In genomic region chr3:71339049-71339448, GRCh38 we compare ENCODE assay signal across 19 cellular contexts.
"Had no signal": no experiment of that assay in that cellular context is flagged by ENCODE, and none has a peak within 500 bp of the region (broad histone marks: within the 10 kb centered on the region; RNA-seq: fewer than 3 reads in every experiment).

No MANE protein-coding gene starts in this region.

- H3K4me3 Mint-ChIP-seq: activated T-helper 1 cell treated with anti-CD3 and anti-CD28 coated beads, Interleukin-12 subunit alpha, Interleukin-12 subunit beta, Interleukin-2, Interleukin-4 antibody, amounts not matched to agents 30 ng/mL and 10 ng/mL and 1 ng/mL, durations not matched to agents 14 hours and 24 hours and 36 hours; mesothelial cell of epicardium; stimulated activated effector memory CD8-positive, alpha-beta T cell treated with anti-CD3 and anti-CD28 coated beads, Interleukin-12 subunit alpha, Interleukin-12 subunit beta, amount 100 ng/mL, for 72 hours; WTC11 had no signal

- H3K4me3 ChIP-seq: ascending aorta, gastroesophageal sphincter, heart right ventricle, lung, tibial artery, vagina had no signal

- DNase-seq: activated CD4-positive, alpha-beta T cell treated with anti-CD3 and anti-CD28 coated beads, Interleukin-2, amount 50 U/mL, for 1 hour; activated CD8-positive, alpha-beta memory T cell treated with anti-CD3 and anti-CD28 coated beads for 24 hours; heart right ventricle; left cardiac atrium; stimulated activated CD4-positive, alpha-beta T cell treated with anti-CD3 and anti-CD28 coated beads, Interleukin-12 subunit alpha, Interleukin-12 subunit beta, amount 100 ng/mL, for 4 hours; tibial artery had no signal

- H3K27ac ChIP-seq: ascending aorta, gastroesophageal sphincter, heart right ventricle, neutrophil, parathyroid adenoma, tibial artery, vagina had no signal

- H3K27me3 ChIP-seq: ascending aorta, gastroesophageal sphincter, heart right ventricle, neutrophil, tibial artery, vagina had no signal

- H3K79me2 ChIP-seq: parathyroid adenoma had no signal

- H3K9ac ChIP-seq: parathyroid adenoma had no signal

- H2AFZ ChIP-seq: parathyroid adenoma had no signal

- H3K4me1 ChIP-seq: ascending aorta, gastroesophageal sphincter, heart right ventricle, parathyroid adenoma, tibial artery, vagina had no signal

- H3K36me3 ChIP-seq: ascending aorta, tibial artery, vagina had no signal

- H3K27ac Mint-ChIP-seq: activated T-helper 1 cell treated with anti-CD3 and anti-CD28 coated beads, Interleukin-12 subunit alpha, Interleukin-12 subunit beta, Interleukin-2, Interleukin-4 antibody, amounts not matched to agents 30 ng/mL and 10 ng/mL and 1 ng/mL, durations not matched to agents 14 hours and 24 hours and 36 hours; mesothelial cell of epicardium; stimulated activated effector memory CD8-positive, alpha-beta T cell treated with anti-CD3 and anti-CD28 coated beads, Interleukin-12 subunit alpha, Interleukin-12 subunit beta, amount 100 ng/mL, for 72 hours; WTC11 had no signal

- H3K9me3 ChIP-seq: ascending aorta, gastroesophageal sphincter, neutrophil, tibial artery, vagina had no signal

- FAIRE-seq: colon, endometrium, TTC549 had no signal

- ATAC-seq: gastroesophageal sphincter; heart right ventricle; left cardiac atrium; stimulated activated effector memory CD8-positive, alpha-beta T cell treated with anti-CD3 and anti-CD28 coated beads, Interleukin-12 subunit alpha, Interleukin-12 subunit beta, amount 100 ng/mL, for 72 hours; WTC11 had no signal
